ENCODE assay signal across 1 cellular context in genomic region chr15:62569460-62570404, GRCh38.
A peak's percentile ranks its signal among the peaks of the same experiment; 100 is the strongest.
TF ChIP-seq lines count a peak whose summit lies in the region.

No MANE protein-coding gene starts in this region.

TF ChIP-seq in HepG2, 621 proteins besides CTCF, POLR2A, EP300 and RAD21 (continued from another document and continues in another):
- no peak for TF ChIP-seq ZNF598 (CRISPR knock-in tag; IDR thresholded peaks at IDR 0.05; ENCODE audit: borderline replicate concordance)
- no peak for TF ChIP-seq SRSF1 (optimal IDR thresholded peaks at IDR 0.05; ENCODE audit: low read depth, low read length)
- TF ChIP-seq, protein P1, sequence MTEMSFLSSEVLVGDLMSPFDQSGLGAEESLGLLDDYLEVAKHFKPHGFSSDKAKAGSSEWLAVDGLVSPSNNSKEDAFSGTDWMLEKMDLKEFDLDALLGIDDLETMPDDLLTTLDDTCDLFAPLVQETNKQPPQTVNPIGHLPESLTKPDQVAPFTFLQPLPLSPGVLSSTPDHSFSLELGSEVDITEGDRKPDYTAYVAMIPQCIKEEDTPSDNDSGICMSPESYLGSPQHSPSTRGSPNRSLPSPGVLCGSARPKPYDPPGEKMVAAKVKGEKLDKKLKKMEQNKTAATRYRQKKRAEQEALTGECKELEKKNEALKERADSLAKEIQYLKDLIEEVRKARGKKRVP (CRISPR knock-in tag; IDR thresholded peaks at IDR 0.05): peak in 1 of 2 experiments; percentile 62; a peak in 2 of 4 replicates
- TF ChIP-seq ATF7-NPFF (CRISPR knock-in tag; IDR thresholded peaks at IDR 0.05; ENCODE audit: low read depth): no peak
- TF ChIP-seq TMF1 (CRISPR knock-in tag; IDR thresholded peaks at IDR 0.05; ENCODE audit: low read depth): peak; percentile 82; the same call in 1 of the 2 replicates
- TF ChIP-seq KDM1A (CRISPR knock-in tag; IDR thresholded peaks at IDR 0.05): 0 out of 2 replicates have a peak, but pooled peaks have one; percentile 22
- TF ChIP-seq ZFP90 (CRISPR knock-in tag; IDR thresholded peaks at IDR 0.05; ENCODE audit: borderline replicate concordance): peak; percentile 72; the same call in 1 of the 2 replicates
- no peak for TF ChIP-seq SALL2 (CRISPR knock-in tag; IDR thresholded peaks at IDR 0.05)
- TF ChIP-seq ZNF703 (CRISPR knock-in tag; IDR thresholded peaks at IDR 0.05; ENCODE audit: borderline replicate concordance): peak; percentile 94; the same call in 1 of the 2 replicates
- TF ChIP-seq ZNF292 (CRISPR knock-in tag; IDR thresholded peaks at IDR 0.05; ENCODE audit: borderline replicate concordance, low read depth): no peak
- peak; percentile 70; the same call in 1 of the 2 replicates for TF ChIP-seq ZSCAN29 (CRISPR knock-in tag; conservative IDR thresholded peaks at IDR 0.05)
- no peak for TF ChIP-seq RAD51 (IDR thresholded peaks at IDR 0.05; ENCODE audit: borderline replicate concordance)
- peak; percentile 94 for TF ChIP-seq GATAD2A (CRISPR knock-in tag; IDR thresholded peaks at IDR 0.05)
- TF ChIP-seq, protein P2, sequence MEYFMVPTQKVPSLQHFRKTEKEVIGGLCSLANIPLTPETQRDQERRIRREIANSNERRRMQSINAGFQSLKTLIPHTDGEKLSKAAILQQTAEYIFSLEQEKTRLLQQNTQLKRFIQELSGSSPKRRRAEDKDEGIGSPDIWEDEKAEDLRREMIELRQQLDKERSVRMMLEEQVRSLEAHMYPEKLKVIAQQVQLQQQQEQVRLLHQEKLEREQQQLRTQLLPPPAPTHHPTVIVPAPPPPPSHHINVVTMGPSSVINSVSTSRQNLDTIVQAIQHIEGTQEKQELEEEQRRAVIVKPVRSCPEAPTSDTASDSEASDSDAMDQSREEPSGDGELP (IDR thresholded peaks at IDR 0.05; ENCODE audit: borderline replicate concordance, low read depth): peak; percentile 73; the same call in 1 of the 2 replicates
- 0 out of 2 replicates have a peak, but pooled peaks have one; percentile 35 for TF ChIP-seq ZNF607 (CRISPR knock-in tag; IDR thresholded peaks at IDR 0.05; ENCODE audit: borderline replicate concordance)
- no peak for TF ChIP-seq ZNF432 (CRISPR knock-in tag; IDR thresholded peaks at IDR 0.05; ENCODE audit: borderline replicate concordance)
- peak; percentile 71 for TF ChIP-seq MEF2D (CRISPR knock-in tag; IDR thresholded peaks at IDR 0.05)
- peak; percentile 81 for TF ChIP-seq ZNF264 (CRISPR knock-in tag; IDR thresholded peaks at IDR 0.05)
- TF ChIP-seq ZNF543 (CRISPR knock-in tag; IDR thresholded peaks at IDR 0.05): 0 out of 2 replicates have a peak, but pooled peaks have one; percentile 34
- 0 out of 2 replicates have a peak, but pooled peaks have one; percentile 42 for TF ChIP-seq ZMYM2 (CRISPR knock-in tag; IDR thresholded peaks at IDR 0.05)
- TF ChIP-seq CBFB (CRISPR knock-in tag; IDR thresholded peaks at IDR 0.05): peak; percentile 40; the same call in 1 of the 2 replicates
- TF ChIP-seq BCL6 (CRISPR knock-in tag; IDR thresholded peaks at IDR 0.05): peak; percentile 100
- no peak for TF ChIP-seq NFE2L2 (IDR thresholded peaks at IDR 0.05; ENCODE audit: low read length)
- TF ChIP-seq KDM4B (CRISPR knock-in tag; IDR thresholded peaks at IDR 0.05): peak; percentile 78; the same call in 1 of the 2 replicates
- TF ChIP-seq ZNF317 (CRISPR knock-in tag; IDR thresholded peaks at IDR 0.05): no peak
- no peak for TF ChIP-seq SATB2 (CRISPR knock-in tag; IDR thresholded peaks at IDR 0.05)
- TF ChIP-seq, protein P3, sequence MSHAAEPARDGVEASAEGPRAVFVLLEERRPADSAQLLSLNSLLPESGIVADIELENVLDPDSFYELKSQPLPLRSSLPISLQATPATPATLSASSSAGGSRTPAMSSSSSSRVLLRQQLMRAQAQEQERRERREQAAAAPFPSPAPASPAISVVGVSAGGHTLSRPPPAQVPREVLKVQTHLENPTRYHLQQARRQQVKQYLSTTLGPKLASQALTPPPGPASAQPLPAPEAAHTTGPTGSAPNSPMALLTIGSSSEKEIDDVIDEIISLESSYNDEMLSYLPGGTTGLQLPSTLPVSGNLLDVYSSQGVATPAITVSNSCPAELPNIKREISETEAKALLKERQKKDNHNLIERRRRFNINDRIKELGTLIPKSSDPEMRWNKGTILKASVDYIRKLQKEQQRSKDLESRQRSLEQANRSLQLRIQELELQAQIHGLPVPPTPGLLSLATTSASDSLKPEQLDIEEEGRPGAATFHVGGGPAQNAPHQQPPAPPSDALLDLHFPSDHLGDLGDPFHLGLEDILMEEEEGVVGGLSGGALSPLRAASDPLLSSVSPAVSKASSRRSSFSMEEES (CRISPR knock-in tag; IDR thresholded peaks at IDR 0.05): peak; percentile 69; the same call in 1 of the 2 replicates
- no peak for TF ChIP-seq DZIP1 (CRISPR knock-in tag; IDR thresholded peaks at IDR 0.05)
- no peak for TF ChIP-seq ATM (IDR thresholded peaks at IDR 0.05; ENCODE audit: borderline replicate concordance)
- no peak for TF ChIP-seq NONO (IDR thresholded peaks at IDR 0.05)
- TF ChIP-seq NONO (CRISPR knock-in tag; conservative IDR thresholded peaks at IDR 0.05): peak; percentile 84
- peak; percentile 52; the same call in 1 of the 2 replicates for TF ChIP-seq SMARCE1 (IDR thresholded peaks at IDR 0.05; ENCODE audit: borderline replicate concordance)
- TF ChIP-seq ZNF160 (CRISPR knock-in tag; IDR thresholded peaks at IDR 0.05): 0 out of 2 replicates have a peak, but pooled peaks have one; percentile 57
- TF ChIP-seq ZNF282 (IDR thresholded peaks at IDR 0.05; ENCODE audit: partially characterized antibody): no peak
- TF ChIP-seq PHF21A (CRISPR knock-in tag; IDR thresholded peaks at IDR 0.05): peak; percentile 89
- no peak for TF ChIP-seq ZIK1 (CRISPR knock-in tag; IDR thresholded peaks at IDR 0.05; ENCODE audit: borderline replicate concordance, low read depth)
- TF ChIP-seq THRA (CRISPR knock-in tag; IDR thresholded peaks at IDR 0.05; ENCODE audit: borderline replicate concordance): peak; percentile 87
- TF ChIP-seq SRY (CRISPR knock-in tag; IDR thresholded peaks at IDR 0.05): 0 out of 2 replicates have a peak, but pooled peaks have one; percentile 19
- TF ChIP-seq MED1 (CRISPR knock-in tag; IDR thresholded peaks at IDR 0.05): peak; percentile 85
- TF ChIP-seq MTA1 (CRISPR knock-in tag; IDR thresholded peaks at IDR 0.05; ENCODE audit: borderline replicate concordance): 0 out of 2 replicates have a peak, but pooled peaks have one; percentile 47
- no peak for TF ChIP-seq SRSF9 (IDR thresholded peaks at IDR 0.05; ENCODE audit: borderline replicate concordance, insufficient read depth, low read depth, low read length, poor library complexity, severe bottlenecking)
- no peak for TF ChIP-seq STAT5B (CRISPR knock-in tag; IDR thresholded peaks at IDR 0.05)
- no peak for TF ChIP-seq ZNF674 (CRISPR knock-in tag; IDR thresholded peaks at IDR 0.05; ENCODE audit: low read depth)
- TF ChIP-seq, protein P4, sequence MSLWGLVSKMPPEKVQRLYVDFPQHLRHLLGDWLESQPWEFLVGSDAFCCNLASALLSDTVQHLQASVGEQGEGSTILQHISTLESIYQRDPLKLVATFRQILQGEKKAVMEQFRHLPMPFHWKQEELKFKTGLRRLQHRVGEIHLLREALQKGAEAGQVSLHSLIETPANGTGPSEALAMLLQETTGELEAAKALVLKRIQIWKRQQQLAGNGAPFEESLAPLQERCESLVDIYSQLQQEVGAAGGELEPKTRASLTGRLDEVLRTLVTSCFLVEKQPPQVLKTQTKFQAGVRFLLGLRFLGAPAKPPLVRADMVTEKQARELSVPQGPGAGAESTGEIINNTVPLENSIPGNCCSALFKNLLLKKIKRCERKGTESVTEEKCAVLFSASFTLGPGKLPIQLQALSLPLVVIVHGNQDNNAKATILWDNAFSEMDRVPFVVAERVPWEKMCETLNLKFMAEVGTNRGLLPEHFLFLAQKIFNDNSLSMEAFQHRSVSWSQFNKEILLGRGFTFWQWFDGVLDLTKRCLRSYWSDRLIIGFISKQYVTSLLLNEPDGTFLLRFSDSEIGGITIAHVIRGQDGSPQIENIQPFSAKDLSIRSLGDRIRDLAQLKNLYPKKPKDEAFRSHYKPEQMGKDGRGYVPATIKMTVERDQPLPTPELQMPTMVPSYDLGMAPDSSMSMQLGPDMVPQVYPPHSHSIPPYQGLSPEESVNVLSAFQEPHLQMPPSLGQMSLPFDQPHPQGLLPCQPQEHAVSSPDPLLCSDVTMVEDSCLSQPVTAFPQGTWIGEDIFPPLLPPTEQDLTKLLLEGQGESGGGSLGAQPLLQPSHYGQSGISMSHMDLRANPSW (CRISPR knock-in tag; IDR thresholded peaks at IDR 0.05; ENCODE audit: borderline replicate concordance): no peak
- no peak for TF ChIP-seq ZNF724P (CRISPR knock-in tag; IDR thresholded peaks at IDR 0.05; ENCODE audit: borderline replicate concordance)
- TF ChIP-seq SAP130 (CRISPR knock-in tag; IDR thresholded peaks at IDR 0.05; ENCODE audit: low read depth): peak; percentile 87
- TF ChIP-seq, protein P5, sequence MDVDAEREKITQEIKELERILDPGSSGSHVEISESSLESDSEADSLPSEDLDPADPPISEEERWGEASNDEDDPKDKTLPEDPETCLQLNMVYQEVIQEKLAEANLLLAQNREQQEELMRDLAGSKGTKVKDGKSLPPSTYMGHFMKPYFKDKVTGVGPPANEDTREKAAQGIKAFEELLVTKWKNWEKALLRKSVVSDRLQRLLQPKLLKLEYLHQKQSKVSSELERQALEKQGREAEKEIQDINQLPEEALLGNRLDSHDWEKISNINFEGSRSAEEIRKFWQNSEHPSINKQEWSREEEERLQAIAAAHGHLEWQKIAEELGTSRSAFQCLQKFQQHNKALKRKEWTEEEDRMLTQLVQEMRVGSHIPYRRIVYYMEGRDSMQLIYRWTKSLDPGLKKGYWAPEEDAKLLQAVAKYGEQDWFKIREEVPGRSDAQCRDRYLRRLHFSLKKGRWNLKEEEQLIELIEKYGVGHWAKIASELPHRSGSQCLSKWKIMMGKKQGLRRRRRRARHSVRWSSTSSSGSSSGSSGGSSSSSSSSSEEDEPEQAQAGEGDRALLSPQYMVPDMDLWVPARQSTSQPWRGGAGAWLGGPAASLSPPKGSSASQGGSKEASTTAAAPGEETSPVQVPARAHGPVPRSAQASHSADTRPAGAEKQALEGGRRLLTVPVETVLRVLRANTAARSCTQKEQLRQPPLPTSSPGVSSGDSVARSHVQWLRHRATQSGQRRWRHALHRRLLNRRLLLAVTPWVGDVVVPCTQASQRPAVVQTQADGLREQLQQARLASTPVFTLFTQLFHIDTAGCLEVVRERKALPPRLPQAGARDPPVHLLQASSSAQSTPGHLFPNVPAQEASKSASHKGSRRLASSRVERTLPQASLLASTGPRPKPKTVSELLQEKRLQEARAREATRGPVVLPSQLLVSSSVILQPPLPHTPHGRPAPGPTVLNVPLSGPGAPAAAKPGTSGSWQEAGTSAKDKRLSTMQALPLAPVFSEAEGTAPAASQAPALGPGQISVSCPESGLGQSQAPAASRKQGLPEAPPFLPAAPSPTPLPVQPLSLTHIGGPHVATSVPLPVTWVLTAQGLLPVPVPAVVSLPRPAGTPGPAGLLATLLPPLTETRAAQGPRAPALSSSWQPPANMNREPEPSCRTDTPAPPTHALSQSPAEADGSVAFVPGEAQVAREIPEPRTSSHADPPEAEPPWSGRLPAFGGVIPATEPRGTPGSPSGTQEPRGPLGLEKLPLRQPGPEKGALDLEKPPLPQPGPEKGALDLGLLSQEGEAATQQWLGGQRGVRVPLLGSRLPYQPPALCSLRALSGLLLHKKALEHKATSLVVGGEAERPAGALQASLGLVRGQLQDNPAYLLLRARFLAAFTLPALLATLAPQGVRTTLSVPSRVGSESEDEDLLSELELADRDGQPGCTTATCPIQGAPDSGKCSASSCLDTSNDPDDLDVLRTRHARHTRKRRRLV (CRISPR knock-in tag; IDR thresholded peaks at IDR 0.05): no peak
- peak; percentile 94 for TF ChIP-seq REPIN1 (CRISPR knock-in tag; IDR thresholded peaks at IDR 0.05; ENCODE audit: borderline replicate concordance, low read depth)
- peak; percentile 50; the same call in 1 of the 2 replicates for TF ChIP-seq ESRRA (CRISPR knock-in tag; IDR thresholded peaks at IDR 0.05; ENCODE audit: low read depth)
- TF ChIP-seq FOSL2 (CRISPR knock-in tag; IDR thresholded peaks at IDR 0.05): peak; percentile 85
- no peak for TF ChIP-seq CBX1 (IDR thresholded peaks at IDR 0.05; ENCODE audit: low read depth)
- TF ChIP-seq ZNF749 (CRISPR knock-in tag; IDR thresholded peaks at IDR 0.05; ENCODE audit: borderline replicate concordance): peak; percentile 38; the same call in 1 of the 2 replicates
- 0 out of 2 replicates have a peak, but pooled peaks have one; percentile 49 for TF ChIP-seq ZNF335 (CRISPR knock-in tag; IDR thresholded peaks at IDR 0.05)
- no peak; the same call in 1 of the 2 replicates for TF ChIP-seq GABPB1 (CRISPR knock-in tag; IDR thresholded peaks at IDR 0.05)
- TF ChIP-seq AGO1 (IDR thresholded peaks at IDR 0.05; ENCODE audit: low read depth, low read length, poor library complexity, severe bottlenecking): no peak
- no peak for TF ChIP-seq REXO4 (CRISPR knock-in tag; IDR thresholded peaks at IDR 0.05; ENCODE audit: borderline replicate concordance)
- TF ChIP-seq CENPBD1 (CRISPR knock-in tag; IDR thresholded peaks at IDR 0.05; ENCODE audit: borderline replicate concordance, low read depth): no peak
